9 cellular contexts compared by ENCODE assay signal in the genomic region with DNA sequence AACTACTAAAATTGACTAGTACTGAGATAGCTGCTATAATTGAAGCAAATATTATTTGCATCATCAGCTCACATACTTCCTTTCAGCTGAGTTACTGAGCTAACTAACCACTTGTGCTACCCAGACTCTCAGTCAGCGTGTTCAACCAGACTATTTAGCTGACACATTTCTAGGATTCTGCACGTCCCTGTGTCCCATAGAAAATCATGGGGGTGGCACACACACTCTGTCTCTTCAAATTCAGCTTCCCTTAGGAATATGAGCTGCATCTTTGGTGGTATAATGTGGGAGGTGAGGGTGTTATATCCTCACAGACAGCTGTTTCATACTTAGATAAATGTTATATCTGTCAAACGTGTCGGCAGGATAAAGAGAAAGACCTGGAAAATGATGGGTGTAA.
"Had no signal": no experiment of that assay in that cellular context is flagged by ENCODE, and none has a peak within 500 bp of the region (broad histone marks: within the 10 kb centered on the region; RNA-seq: fewer than 3 reads in every experiment).

No MANE protein-coding gene starts in this region.

- H3K9ac ChIP-seq: GM23248 had no signal

- H3K4me2 ChIP-seq: GM23338 had no signal

- H3K36me3 ChIP-seq: HAP-1 had no signal

- DNase-seq: GM23248, GOT3, H7, H9, HCEC 1CT, HFFc6 had no signal

- H3K9me3 ChIP-seq: HAP-1 had no signal

- H2AFZ ChIP-seq: GM23248, GM23338 had no signal

- H3K4me3 ChIP-seq: GM23248, GM23338, HAP-1 had no signal

- H3K27ac ChIP-seq: GM23248 had no signal

- ATAC-seq: GM23338, HCT116 had no signal
